ENCODE assay signal across 1 cellular context in genomic region chr3:128496602-128497304, GRCh38.
TF ChIP-seq lines count a peak whose summit lies in the region.

No MANE protein-coding gene starts in this region.

TF ChIP-seq in K562, 482 proteins besides CTCF, POLR2A, EP300 and RAD21 (continued from another document and continues in another):
- no peak for TF ChIP-seq MXD1 (CRISPR knock-in tag; IDR thresholded peaks at IDR 0.05; ENCODE audit: borderline replicate concordance, poor library complexity, severe bottlenecking)
- TF ChIP-seq PATZ1 (CRISPR knock-in tag; IDR thresholded peaks at IDR 0.05; ENCODE audit: borderline replicate concordance), result no peak
- TF ChIP-seq ZNF24 (IDR thresholded peaks at IDR 0.05), result no peak
- no peak for TF ChIP-seq ZBTB12 (CRISPR knock-in tag; IDR thresholded peaks at IDR 0.05)
- TF ChIP-seq ATF7 (IDR thresholded peaks at IDR 0.05), result no peak
- no peak for TF ChIP-seq ZNF311 (CRISPR knock-in tag; IDR thresholded peaks at IDR 0.05)
- TF ChIP-seq GTF2A2 (tag; IDR thresholded peaks at IDR 0.05), result no peak
- no peak for TF ChIP-seq ZNF212 (CRISPR knock-in tag; IDR thresholded peaks at IDR 0.05)
- no peak for TF ChIP-seq BACH1 (tag; IDR thresholded peaks at IDR 0.05)
- no peak; the same call in 1 of the 2 replicates for TF ChIP-seq ERF (CRISPR knock-in tag; IDR thresholded peaks at IDR 0.05)
- TF ChIP-seq PHB (CRISPR knock-in tag; IDR thresholded peaks at IDR 0.05), result no peak
- TF ChIP-seq HIVEP1 (CRISPR knock-in tag; IDR thresholded peaks at IDR 0.05), result no peak
- TF ChIP-seq XRCC4 (IDR thresholded peaks at IDR 0.05; ENCODE audit: extremely low read depth, insufficient read depth, insufficient read length), result no peak
- TF ChIP-seq NR3C1 (CRISPR knock-in tag; IDR thresholded peaks at IDR 0.05), result 0 out of 2 replicates have a peak, but pooled peaks have one; percentile 46
- peak; percentile 82 for TF ChIP-seq ZNF592 (IDR thresholded peaks at IDR 0.05)
- peak; percentile 32; the same call in 1 of the 2 replicates for TF ChIP-seq CBFA2T2 (conservative IDR thresholded peaks at IDR 0.05)
- TF ChIP-seq TRIM24 (IDR thresholded peaks at IDR 0.05), result no peak
- TF ChIP-seq, protein P1, sequence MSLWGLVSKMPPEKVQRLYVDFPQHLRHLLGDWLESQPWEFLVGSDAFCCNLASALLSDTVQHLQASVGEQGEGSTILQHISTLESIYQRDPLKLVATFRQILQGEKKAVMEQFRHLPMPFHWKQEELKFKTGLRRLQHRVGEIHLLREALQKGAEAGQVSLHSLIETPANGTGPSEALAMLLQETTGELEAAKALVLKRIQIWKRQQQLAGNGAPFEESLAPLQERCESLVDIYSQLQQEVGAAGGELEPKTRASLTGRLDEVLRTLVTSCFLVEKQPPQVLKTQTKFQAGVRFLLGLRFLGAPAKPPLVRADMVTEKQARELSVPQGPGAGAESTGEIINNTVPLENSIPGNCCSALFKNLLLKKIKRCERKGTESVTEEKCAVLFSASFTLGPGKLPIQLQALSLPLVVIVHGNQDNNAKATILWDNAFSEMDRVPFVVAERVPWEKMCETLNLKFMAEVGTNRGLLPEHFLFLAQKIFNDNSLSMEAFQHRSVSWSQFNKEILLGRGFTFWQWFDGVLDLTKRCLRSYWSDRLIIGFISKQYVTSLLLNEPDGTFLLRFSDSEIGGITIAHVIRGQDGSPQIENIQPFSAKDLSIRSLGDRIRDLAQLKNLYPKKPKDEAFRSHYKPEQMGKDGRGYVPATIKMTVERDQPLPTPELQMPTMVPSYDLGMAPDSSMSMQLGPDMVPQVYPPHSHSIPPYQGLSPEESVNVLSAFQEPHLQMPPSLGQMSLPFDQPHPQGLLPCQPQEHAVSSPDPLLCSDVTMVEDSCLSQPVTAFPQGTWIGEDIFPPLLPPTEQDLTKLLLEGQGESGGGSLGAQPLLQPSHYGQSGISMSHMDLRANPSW (CRISPR knock-in tag; IDR thresholded peaks at IDR 0.05), result no peak
- TF ChIP-seq, protein P2, sequence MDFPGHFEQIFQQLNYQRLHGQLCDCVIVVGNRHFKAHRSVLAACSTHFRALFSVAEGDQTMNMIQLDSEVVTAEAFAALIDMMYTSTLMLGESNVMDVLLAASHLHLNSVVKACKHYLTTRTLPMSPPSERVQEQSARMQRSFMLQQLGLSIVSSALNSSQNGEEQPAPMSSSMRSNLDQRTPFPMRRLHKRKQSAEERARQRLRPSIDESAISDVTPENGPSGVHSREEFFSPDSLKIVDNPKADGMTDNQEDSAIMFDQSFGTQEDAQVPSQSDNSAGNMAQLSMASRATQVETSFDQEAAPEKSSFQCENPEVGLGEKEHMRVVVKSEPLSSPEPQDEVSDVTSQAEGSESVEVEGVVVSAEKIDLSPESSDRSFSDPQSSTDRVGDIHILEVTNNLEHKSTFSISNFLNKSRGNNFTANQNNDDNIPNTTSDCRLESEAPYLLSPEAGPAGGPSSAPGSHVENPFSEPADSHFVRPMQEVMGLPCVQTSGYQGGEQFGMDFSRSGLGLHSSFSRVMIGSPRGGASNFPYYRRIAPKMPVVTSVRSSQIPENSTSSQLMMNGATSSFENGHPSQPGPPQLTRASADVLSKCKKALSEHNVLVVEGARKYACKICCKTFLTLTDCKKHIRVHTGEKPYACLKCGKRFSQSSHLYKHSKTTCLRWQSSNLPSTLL (IDR thresholded peaks at IDR 0.05), result no peak
- no peak for TF ChIP-seq BMI1 (IDR thresholded peaks at IDR 0.05; ENCODE audit: low read length)
- no peak for TF ChIP-seq MEF2A (IDR thresholded peaks at IDR 0.05; ENCODE audit: control insufficient read depth, low read depth, low read length)
- peak; percentile 5; the same call in 1 of the 2 replicates for TF ChIP-seq ZBTB17 (CRISPR knock-in tag; IDR thresholded peaks at IDR 0.05)
- peak; percentile 92 for TF ChIP-seq ZBTB33 (CRISPR knock-in tag; IDR thresholded peaks at IDR 0.05)
- no peak for TF ChIP-seq RFX5 (IDR thresholded peaks at IDR 0.05; ENCODE audit: low read depth, low read length)
- no peak for TF ChIP-seq POLR2AphosphoS2 (IDR thresholded peaks at IDR 0.05; ENCODE audit: low read length)
- TF ChIP-seq, protein P3, sequence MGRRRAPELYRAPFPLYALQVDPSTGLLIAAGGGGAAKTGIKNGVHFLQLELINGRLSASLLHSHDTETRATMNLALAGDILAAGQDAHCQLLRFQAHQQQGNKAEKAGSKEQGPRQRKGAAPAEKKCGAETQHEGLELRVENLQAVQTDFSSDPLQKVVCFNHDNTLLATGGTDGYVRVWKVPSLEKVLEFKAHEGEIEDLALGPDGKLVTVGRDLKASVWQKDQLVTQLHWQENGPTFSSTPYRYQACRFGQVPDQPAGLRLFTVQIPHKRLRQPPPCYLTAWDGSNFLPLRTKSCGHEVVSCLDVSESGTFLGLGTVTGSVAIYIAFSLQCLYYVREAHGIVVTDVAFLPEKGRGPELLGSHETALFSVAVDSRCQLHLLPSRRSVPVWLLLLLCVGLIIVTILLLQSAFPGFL (CRISPR knock-in tag; IDR thresholded peaks at IDR 0.05), result no peak
- TF ChIP-seq ZNF318 (IDR thresholded peaks at IDR 0.05; ENCODE audit: borderline replicate concordance in 1 of 2, low read depth in 1 of 2), result no peak
- TF ChIP-seq ZC3H4 (CRISPR knock-in tag; IDR thresholded peaks at IDR 0.05; ENCODE audit: borderline replicate concordance), result no peak
- no peak for TF ChIP-seq SIN3A (IDR thresholded peaks at IDR 0.05; ENCODE audit: borderline replicate concordance in 2 of 2, control insufficient read depth in 1 of 2, low read depth in 2 of 2, low read length in 2 of 2)
- peak; percentile 19; the same call in 1 of the 2 replicates for TF ChIP-seq ESRRA (IDR thresholded peaks at IDR 0.05; ENCODE audit: borderline replicate concordance, low read depth)
- peak; percentile 68 for TF ChIP-seq HMGN3 (IDR thresholded peaks at IDR 0.05; ENCODE audit: borderline replicate concordance, extremely low read depth, insufficient read length, low read depth, low read length)
- TF ChIP-seq SNIP1 (IDR thresholded peaks at IDR 0.05; ENCODE audit: low read depth), result no peak
